ENCODE assay signal across 12 cellular contexts in genomic region chr1:67524143-67525052, GRCh38.
DNase-seq lines count a peak whose midpoint lies in the region; ATAC-seq and TF ChIP-seq lines count a peak whose summit lies in the region.
"Had no signal": no experiment of that assay in that cellular context is flagged by ENCODE, and none has a peak within 500 bp of the region (broad histone marks: within the 10 kb centered on the region; RNA-seq: fewer than 3 reads in every experiment).

No MANE protein-coding gene starts in this region.

- no peak for TF ChIP-seq RAD21 in SK-N-SH (IDR thresholded peaks at IDR 0.05; ENCODE audit: low read length)

- peak; percentile 35 for TF ChIP-seq CTCF in SK-N-SH (IDR thresholded peaks at IDR 0.05)
- peak; percentile 12; the same call in 1 of the 2 replicates for TF ChIP-seq CTCF in OCI-LY3 (IDR thresholded peaks at IDR 0.05; ENCODE audit: low read depth, low read length)
- peak; percentile 1 for TF ChIP-seq CTCF in foreskin fibroblast (IDR thresholded peaks at IDR 0.05; ENCODE audit: low read depth, low read length)

- H3K4me1 Mint-ChIP-seq in T-helper 17 cell, result no peaks in the 10 kb centered on the region

- ATAC-seq in SK-N-SH treated with all-trans-retinoic acid at 6 μM for 48 hours (no peak), GM19463 (IDR thresholded peaks at IDR 0.05; ENCODE audit: unreplicated experiment) (no peak), T-helper 17 cell (no peak)
- ATAC-seq: activated CD8-positive, alpha-beta T cell treated with anti-CD3 and anti-CD28 coated beads for 36 hours had no signal

- no peak overlapping the region for H3K4me3 Mint-ChIP-seq in T-helper 17 cell
- H3K4me3 Mint-ChIP-seq: activated CD8-positive, alpha-beta T cell treated with anti-CD3 and anti-CD28 coated beads for 36 hours had no signal

- H3K79me2 ChIP-seq in SK-N-SH (ENCODE audit: insufficient read depth), result no peaks in the 10 kb centered on the region
- no peaks in the 10 kb centered on the region for H3K79me2 ChIP-seq in OCI-LY3 (ENCODE audit: low read length)

- H3K9me3 ChIP-seq in SK-N-SH, result no peaks in the 10 kb centered on the region
- H3K9me3 ChIP-seq in OCI-LY3 (ENCODE audit: insufficient read depth, low read length), result no peaks in the 10 kb centered on the region
- H3K9me3 ChIP-seq in T-helper 17 cell (ENCODE audit: control insufficient read depth, low read length, poor library complexity, severe bottlenecking), result no peaks in the 10 kb centered on the region

- H3K4me2 ChIP-seq in SK-N-SH, result no peak overlapping the region
- H3K4me2 ChIP-seq in OCI-LY3 (ENCODE audit: low read length), result no peak overlapping the region

- peaks cover 5% of the 10 kb centered on the region for H3F3A ChIP-seq in SK-N-SH (replicated peaks; ENCODE audit: insufficient read depth)

- POLR2A ChIA-PET in SK-N-SH (lab: Yijun Ruan, JAX), result no interaction called here

- 69% methylated on average over 7 of the region's 7 CpGs for WGBS in SK-N-SH (ENCODE audit: low lambda C conversion rate)

- no peak overlapping the region for H2AFZ ChIP-seq in SK-N-SH (ENCODE audit: low read depth)
- H2AFZ ChIP-seq in OCI-LY3 (ENCODE audit: low read depth, low read length), result no peak overlapping the region

- TF ChIP-seq EP300 in SK-N-SH (IDR thresholded peaks at IDR 0.05; ENCODE audit: borderline replicate concordance in 1 of 2, low read depth in 1 of 2, low read length in 1 of 2), result no peak

- H3K36me3 ChIP-seq in SK-N-SH (replicated peaks in 1 of 2; ENCODE audit: control insufficient read depth in 1 of 2, insufficient read depth in 2 of 2, low read length in 1 of 2) (no peaks in the 10 kb centered on the region), OCI-LY3 (replicated peaks; ENCODE audit: low read depth, low read length) (no peaks in the 10 kb centered on the region)

- H3K27me3 ChIP-seq in SK-N-SH (ENCODE audit: insufficient read depth) (no peaks in the 10 kb centered on the region), OCI-LY3 (ENCODE audit: low read depth, low read length) (no peaks in the 10 kb centered on the region)

- H3K9ac ChIP-seq in SK-N-SH (no peak overlapping the region), OCI-LY3 (ENCODE audit: low read length) (no peak overlapping the region)

- H3K9me2 ChIP-seq in SK-N-SH, result no peaks in the 10 kb centered on the region

- H3K27ac ChIP-seq in SK-N-SH (ENCODE audit: low read depth in 2 of 2, low read length in 1 of 2) (no peak overlapping the region), OCI-LY3 (ENCODE audit: low read length) (no peak overlapping the region)

- H3K27me3 Mint-ChIP-seq in T-helper 17 cell, result peaks cover 26% of the 10 kb centered on the region

- peaks cover 4% of the 10 kb centered on the region for H3K36me3 Mint-ChIP-seq in T-helper 17 cell (ENCODE audit: low read depth)

- H4K20me1 ChIP-seq in SK-N-SH (ENCODE audit: insufficient read depth), result no peaks in the 10 kb centered on the region
- H4K20me1 ChIP-seq in OCI-LY3 (ENCODE audit: insufficient read depth, low read length), result no peaks in the 10 kb centered on the region

- DNase-seq in SK-N-SH (no peak), foreskin fibroblast (peak; percentile 66 to 74), NCI-H1436 treated with DMSO at 0.1 percent for 48 hours (lab: John Stamatoyannopoulos, UW) (no peak), T-helper 17 cell (no peak)
- DNase-seq in activated CD4-positive, CD25-positive, alpha-beta regulatory T cell treated with anti-CD3 and anti-CD28 coated beads, Interleukin-2, amount 50 U/mL, for 72 hours, result no peak
- DNase-seq: activated CD8-positive, alpha-beta T cell treated with anti-CD3 and anti-CD28 coated beads for 36 hours; AML-193; MV-4-11; SHP77 had no signal

- no peak overlapping the region for H3K27ac Mint-ChIP-seq in T-helper 17 cell
- H3K27ac Mint-ChIP-seq: activated CD8-positive, alpha-beta T cell treated with anti-CD3 and anti-CD28 coated beads for 36 hours had no signal

- H3K4me3 ChIP-seq in SK-N-SH (ENCODE audit: low read depth in 2 of 2, low read length in 1 of 2), result no peak overlapping the region
- no peak overlapping the region for H3K4me3 ChIP-seq in OCI-LY3 (ENCODE audit: low read length)
- H3K4me3 ChIP-seq in foreskin fibroblast (ENCODE audit: low read depth in 1 of 2, low read length in 2 of 2), result no peak overlapping the region

- H3K4me1 ChIP-seq in SK-N-SH (ENCODE audit: control insufficient read depth in 1 of 2, insufficient read depth in 2 of 2, low read depth in 1 of 2, low read length in 1 of 2), result no peaks in the 10 kb centered on the region
- no peaks in the 10 kb centered on the region for H3K4me1 ChIP-seq in OCI-LY3 (ENCODE audit: low read length)

- CTCF ChIA-PET in SK-N-SH (lab: Yijun Ruan, JAX), result interaction anchor here (0.6 to 9.3 kb wide), 7 partner anchors 12 to 812 kb away, joined by 3 to 70 read pairs (median 3); no protein-coding TSS in a partner anchor

TF ChIP-seq in SK-N-SH, 30 proteins besides CTCF, POLR2A, EP300 and RAD21:
- TF ChIP-seq MEF2A (IDR thresholded peaks at IDR 0.05; ENCODE audit: borderline replicate concordance, low read depth) (no peak), GATA2 (CRISPR knock-in tag; IDR thresholded peaks at IDR 0.05) (no peak), POLR2AphosphoS5 (IDR thresholded peaks at IDR 0.05; ENCODE audit: low read depth, low read length) (no peak), NFIC (IDR thresholded peaks at IDR 0.05; ENCODE audit: borderline replicate concordance) (no peak), USF1 (IDR thresholded peaks at IDR 0.05; ENCODE audit: borderline replicate concordance, low read depth) (no peak), YY1 (IDR thresholded peaks at IDR 0.05; ENCODE audit: low read depth) (no peak), GABPA (IDR thresholded peaks at IDR 0.05; ENCODE audit: low read depth) (no peak), RFX5 (IDR thresholded peaks at IDR 0.05; ENCODE audit: low read length) (no peak), RCOR1 (IDR thresholded peaks at IDR 0.05; ENCODE audit: low read length) (no peak), TCF12 (IDR thresholded peaks at IDR 0.05) (no peak), TAF1 (IDR thresholded peaks at IDR 0.05; ENCODE audit: borderline replicate concordance, low read depth, low read length) (no peak), EZH2phosphoT487 (IDR thresholded peaks at IDR 0.05; ENCODE audit: borderline replicate concordance, low read depth) (no peak)
TF ChIP-seq in SK-N-SH: peak in this region for 0.

TF ChIP-seq in SK-N-SH treated with all-trans-retinoic acid at 6 μM for 48 hours, 23 proteins besides CTCF, POLR2A, EP300 and RAD21:
- TF ChIP-seq PATZ1 (CRISPR knock-in tag; IDR thresholded peaks at IDR 0.05; ENCODE audit: borderline replicate concordance) (no peak), PPARA (CRISPR knock-in tag; IDR thresholded peaks at IDR 0.05; ENCODE audit: borderline replicate concordance) (no peak), ZNF70 (CRISPR knock-in tag; IDR thresholded peaks at IDR 0.05) (no peak), TCF4 (CRISPR knock-in tag; IDR thresholded peaks at IDR 0.05; ENCODE audit: borderline replicate concordance) (no peak), OSR1 (CRISPR knock-in tag; IDR thresholded peaks at IDR 0.05) (no peak)

Comparison
In these comparisons a context has a peak if more than half of its experiments do, and no peak if none do; other contexts are left out.
1. DNase-seq: peak in foreskin fibroblast (2 of 2); none in SK-N-SH (single experiment), activated CD4-positive, CD25-positive, alpha-beta regulatory T cell treated with anti-CD3 and anti-CD28 coated beads, Interleukin-2, amount 50 U/mL, for 72 hours (single experiment), NCI-H1436 treated with DMSO at 0.1 percent for 48 hours (single experiment) and T-helper 17 cell (0 of 3).
2. Peak in every context shown above with its lines, with median percentiles within 50 percentile points of each other: CTCF ChIP-seq.